Comparison of ENCODE assay signal across 17 cellular contexts in genomic region chrX:85859426-85859825, GRCh38.
"Had no signal": no experiment of that assay in that cellular context is flagged by ENCODE, and none has a peak within 500 bp of the region (broad histone marks: within the 10 kb centered on the region; RNA-seq: fewer than 3 reads in every experiment).

No MANE protein-coding gene starts in this region.

- H3K4me1 ChIP-seq: breast epithelium, colonic mucosa, prostate gland, right lobe of liver, spleen, tibial nerve had no signal

- H3K4me3 ChIP-seq: breast epithelium, colonic mucosa, hepatocyte, lung, prostate gland, right lobe of liver, spleen, tibial nerve had no signal

- H3K27me3 ChIP-seq: colonic mucosa, hepatocyte, right lobe of liver, spleen, tibial nerve had no signal

- DNase-seq: activated CD4-positive, alpha-beta T cell treated with anti-CD3 and anti-CD28 coated beads for 1 hour; activated CD4-positive, alpha-beta T cell treated with anti-CD3 and anti-CD28 coated beads, Interleukin-2, amount 50 U/mL, for 48 hours; activated CD8-positive, alpha-beta memory T cell treated with anti-CD3 and anti-CD28 coated beads, Interleukin-2, amount 10 ng/mL, durations not matched to agents 7 days and 5 days; activated effector memory CD4-positive, alpha-beta T cell treated with anti-CD3 and anti-CD28 coated beads, Interleukin-2, amount 50 U/mL, for 16 hours; activated T-cell treated with anti-CD3 and anti-CD28 coated beads, Interleukin-2, amount 50 U/mL, for 24 hours; amygdala; colonic mucosa; effector memory CD4-positive, alpha-beta T cell; naive thymus-derived CD4-positive, alpha-beta T cell; right lobe of liver; spleen; stimulated activated CD4-positive, alpha-beta T cell treated with anti-CD3 and anti-CD28 coated beads, Interleukin-1b, Interleukin-23, amount 100 ng/mL, for 48 hours had no signal

- H3K36me3 ChIP-seq: breast epithelium, colonic mucosa, prostate gland, right lobe of liver had no signal

- H3K27ac ChIP-seq: breast epithelium, colonic mucosa, hepatocyte, prostate gland, right lobe of liver, spleen, tibial nerve had no signal

- H3K9me3 ChIP-seq: breast epithelium, colonic mucosa, prostate gland, right lobe of liver, spleen, tibial nerve had no signal
